ENCODE assay signal across 19 cellular contexts in genomic region chr6:100462990-100463684, GRCh38. TPM values are rescaled to one million over a fixed set of nuclear protein-coding genes. Genes with fewer than 3 reads are reported as not detected.
DNase-seq lines count a peak whose midpoint lies in the region; ATAC-seq lines count a peak whose summit lies in the region.
"Had no signal": no experiment of that assay in that cellular context is flagged by ENCODE, and none has a peak within 500 bp of the region (broad histone marks: within the 10 kb centered on the region; RNA-seq: fewer than 3 reads in every experiment).

No MANE protein-coding gene starts in this region.

- no peak overlapping the region for H3K4me3 Mint-ChIP-seq in activated naive CD4-positive, alpha-beta T cell treated with anti-CD3 and anti-CD28 coated beads, Interleukin-2, amount 10 ng/mL, durations not matched to agents 7 days and 5 days

- H3K4me3 ChIP-seq in iPS-20b (ENCODE audit: low read length) (peak overlapping the region; percentile 71; the same call in 1 of the 2 replicates), skeletal muscle tissue (ENCODE audit: low read length in 3 of 3) (peak overlapping the region; percentile 67 to 87 (median 84))

- peak overlapping the region; percentile 67 for H3K27ac Mint-ChIP-seq in activated naive CD4-positive, alpha-beta T cell treated with anti-CD3 and anti-CD28 coated beads, Interleukin-2, amount 10 ng/mL, durations not matched to agents 7 days and 5 days

- CTCF ChIA-PET in activated naive CD4-positive, alpha-beta T cell treated with anti-CD3 and anti-CD28 coated beads, Interleukin-2, amount 10 ng/mL, durations not matched to agents 7 days and 5 days (lab: Charles Lee) = interaction anchor here (0.8 kb wide), 1 partner anchor 11 kb away, joined by 3 read pairs; no protein-coding TSS in a partner anchor

- peaks cover 15% of the 10 kb centered on the region; the same call in 1 of the 2 replicates for H3K4me1 ChIP-seq in iPS-20b (ENCODE audit: insufficient read depth, low read length)
- H3K4me1 ChIP-seq in skeletal muscle tissue (ENCODE audit: control insufficient read depth in 3 of 3, insufficient read depth in 3 of 3, low read length in 3 of 3) = peaks cover 0 to 10% (median 2%) of the 10 kb centered on the region in 3 donors

- H3K27ac ChIP-seq in iPS-20b (ENCODE audit: low read length) (no peak overlapping the region), skeletal muscle tissue (ENCODE audit: low read depth, low read length) (peak overlapping the region; percentile 92)
- H3K27ac ChIP-seq: dorsolateral prefrontal cortex, RWPE1 had no signal

- peaks cover 20% of the 10 kb centered on the region for H3K36me3 Mint-ChIP-seq in activated naive CD4-positive, alpha-beta T cell treated with anti-CD3 and anti-CD28 coated beads, Interleukin-2, amount 10 ng/mL, durations not matched to agents 7 days and 5 days

- ATAC-seq in esophagus mucosa = no peak
- no peak for ATAC-seq in HG03139 (IDR thresholded peaks at IDR 0.05; ENCODE audit: unreplicated experiment)

- no peak for DNase-seq in activated naive CD4-positive, alpha-beta T cell treated with anti-CD3 and anti-CD28 coated beads, Interleukin-2, amount 10 ng/mL, durations not matched to agents 7 days and 5 days
- no peak for DNase-seq in activated naive CD4-positive, alpha-beta T cell treated with Interleukin-2 at 50 U/mL for 16 hours
- DNase-seq in NCI-H748 (lab: John Stamatoyannopoulos, UW; ENCODE audit: unreplicated experiment) = peak; percentile 70
- no peak for DNase-seq in CD1c-positive myeloid dendritic cell (ENCODE audit: extremely low spot score)
- DNase-seq: C1 segment of cervical spinal cord, dorsolateral prefrontal cortex, kidney glomerular epithelial cell, naive B cell, NCI-H1048, NCI-H446, small intestine had no signal

- H3K9me3 ChIP-seq in iPS-20b (ENCODE audit: insufficient read depth, low read depth, low read length) (no peaks in the 10 kb centered on the region; the same call in 1 of the 2 replicates), skeletal muscle tissue (ENCODE audit: control insufficient read depth in 3 of 3, low read length in 3 of 3) (no peaks in the 10 kb centered on the region)

- H3K36me3 ChIP-seq in iPS-20b (ENCODE audit: insufficient read depth, low read depth, low read length) = no peaks in the 10 kb centered on the region
- no peaks in the 10 kb centered on the region for H3K36me3 ChIP-seq in skeletal muscle tissue (ENCODE audit: control insufficient read depth in 3 of 3, insufficient read depth in 3 of 3, low read length in 3 of 3)

- H3K9me3 Mint-ChIP-seq in activated naive CD4-positive, alpha-beta T cell treated with anti-CD3 and anti-CD28 coated beads, Interleukin-2, amount 10 ng/mL, durations not matched to agents 7 days and 5 days = peaks cover 8% of the 10 kb centered on the region

- peaks cover 16% of the 10 kb centered on the region for H3K4me1 Mint-ChIP-seq in activated naive CD4-positive, alpha-beta T cell treated with anti-CD3 and anti-CD28 coated beads, Interleukin-2, amount 10 ng/mL, durations not matched to agents 7 days and 5 days

- peaks cover 100% of the 10 kb centered on the region for H3K27me3 ChIP-seq in iPS-20b (ENCODE audit: insufficient read depth, low read length)
- H3K27me3 ChIP-seq in skeletal muscle tissue (ENCODE audit: control insufficient read depth in 3 of 3, insufficient read depth in 3 of 3, low read length in 3 of 3) = peaks cover 47 to 80% (median 72%) of the 10 kb centered on the region in 3 donors

- peaks cover 75% of the 10 kb centered on the region for H3K27me3 Mint-ChIP-seq in activated naive CD4-positive, alpha-beta T cell treated with anti-CD3 and anti-CD28 coated beads, Interleukin-2, amount 10 ng/mL, durations not matched to agents 7 days and 5 days

- H3K9ac ChIP-seq in iPS-20b (ENCODE audit: low read depth, low read length) (no peak overlapping the region), skeletal muscle tissue (ENCODE audit: low read depth in 1 of 3, low read length in 3 of 3) (peak overlapping the region; percentile 75 to 95 (median 87))

RNA-seq across cellular contexts. Expression of gene SIM1, which starts 1.6 kb away (rescaled TPM):
- total RNA-seq in skeletal muscle tissue (1.6 TPM), esophagus mucosa (not detected)
- total RNA-seq: dorsolateral prefrontal cortex, frontal cortex, HT1080, temporal lobe had no signal
